ENCODE assay signal across 13 cellular contexts in the genomic region with DNA sequence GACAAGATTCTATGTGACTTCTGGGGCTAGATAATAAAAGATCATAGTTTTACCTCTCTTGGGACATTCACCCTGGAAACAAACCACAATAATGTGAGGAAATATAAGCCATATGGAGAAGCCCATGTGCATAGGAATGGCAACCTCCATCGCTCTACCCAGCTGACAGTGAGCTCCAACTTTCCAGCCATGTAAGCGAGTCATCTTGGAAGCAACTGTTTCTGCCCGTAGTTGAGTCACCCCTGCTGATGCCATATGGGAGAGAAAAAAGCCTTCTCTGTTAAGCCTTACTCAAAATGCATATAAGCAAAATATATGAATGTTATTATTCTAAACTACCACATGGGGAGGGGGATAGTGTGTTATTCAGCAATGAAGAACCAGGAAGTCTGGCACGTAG. TPM values are rescaled to one million over a fixed set of nuclear protein-coding genes. Genes with fewer than 3 reads are reported as not detected.
A peak's percentile ranks its signal among the peaks of the same experiment; 100 is the strongest.
DNase-seq lines count a peak whose midpoint lies in the region; ATAC-seq and TF ChIP-seq lines count a peak whose summit lies in the region.
"Had no signal": no experiment of that assay in that cellular context is flagged by ENCODE, and none has a peak within 500 bp of the region (broad histone marks: within the 10 kb centered on the region; RNA-seq: fewer than 3 reads in every experiment).

No MANE protein-coding gene starts in this region.

- peaks cover under 1% of the 10 kb centered on the region for H3K27me3 Mint-ChIP-seq in T-helper 1 cell treated with Interleukin-12 subunit alpha and Interleukin-12 subunit beta and Interleukin-4 antibody, amounts not matched to agents 30 μg/mL and 1 μg/mL, for 36 hours (ENCODE audit: low read depth)
- H3K27me3 Mint-ChIP-seq: progenitor cell of endocrine pancreas had no signal

- no peak for ATAC-seq in GM21723 (IDR thresholded peaks at IDR 0.05; ENCODE audit: unreplicated experiment)
- ATAC-seq: GM12878 had no signal

- no peaks in the 10 kb centered on the region for H3K36me3 ChIP-seq in suprapubic skin
- H3K36me3 ChIP-seq: thoracic aorta had no signal

- no peaks in the 10 kb centered on the region for H3K9me3 ChIP-seq in suprapubic skin
- H3K9me3 ChIP-seq: thoracic aorta had no signal

- no peaks in the 10 kb centered on the region for H3K36me3 Mint-ChIP-seq in T-helper 1 cell treated with Interleukin-12 subunit alpha and Interleukin-12 subunit beta and Interleukin-4 antibody, amounts not matched to agents 30 μg/mL and 1 μg/mL, for 36 hours (ENCODE audit: low read depth)
- H3K36me3 Mint-ChIP-seq: mesothelial cell of epicardium had no signal

- no peak for TF ChIP-seq CTCF in AG09319 (IDR thresholded peaks at IDR 0.05; ENCODE audit: low read depth, low read length)
- TF ChIP-seq CTCF in suprapubic skin (IDR thresholded peaks at IDR 0.05): no peak

- no peaks in the 10 kb centered on the region for H3K9me3 Mint-ChIP-seq in T-helper 1 cell treated with Interleukin-12 subunit alpha and Interleukin-12 subunit beta and Interleukin-4 antibody, amounts not matched to agents 30 μg/mL and 1 μg/mL, for 36 hours
- H3K9me3 Mint-ChIP-seq: mesothelial cell of epicardium had no signal

- TF ChIP-seq EP300 in suprapubic skin (IDR thresholded peaks at IDR 0.05): no peak

- H3K27ac ChIP-seq in suprapubic skin: no peak overlapping the region
- H3K27ac ChIP-seq: thoracic aorta had no signal

- H3K4me1 ChIP-seq in suprapubic skin: peaks cover 11% of the 10 kb centered on the region

- no peak for TF ChIP-seq POLR2A in suprapubic skin (IDR thresholded peaks at IDR 0.05)

- peak overlapping the region; percentile 19 for H3K27ac Mint-ChIP-seq in T-helper 1 cell treated with Interleukin-12 subunit alpha and Interleukin-12 subunit beta and Interleukin-4 antibody, amounts not matched to agents 30 μg/mL and 1 μg/mL, for 36 hours
- H3K27ac Mint-ChIP-seq: mesothelial cell of epicardium, progenitor cell of endocrine pancreas had no signal

- H3K4me3 ChIP-seq in suprapubic skin: no peak overlapping the region
- H3K4me3 ChIP-seq: GM12878, thoracic aorta had no signal

- no peaks in the 10 kb centered on the region for H3K27me3 ChIP-seq in suprapubic skin

- peaks cover 27% of the 10 kb centered on the region for H3K4me1 Mint-ChIP-seq in T-helper 1 cell treated with Interleukin-12 subunit alpha and Interleukin-12 subunit beta and Interleukin-4 antibody, amounts not matched to agents 30 μg/mL and 1 μg/mL, for 36 hours (ENCODE audit: low read depth)

- peak; percentile 27 for DNase-seq in AG09319 (ENCODE audit: extremely low read depth, low read depth)
- DNase-seq in HCEC 1CT: peak; percentile 65
- peak; percentile 73 for DNase-seq in fibroblast of the conjunctiva (ENCODE audit: low read depth)
- no peak for DNase-seq in suprapubic skin (ENCODE audit: low spot score in 2 of 2)
- DNase-seq in HuH-7 (ENCODE audit: low spot score): no peak
- DNase-seq in GOT3 (lab: John Stamatoyannopoulos, UW): no peak
- DNase-seq: NCI-H187 treated with DMSO at 0.1 percent for 48 hours had no signal

- H3K4me3 Mint-ChIP-seq in T-helper 1 cell treated with Interleukin-12 subunit alpha and Interleukin-12 subunit beta and Interleukin-4 antibody, amounts not matched to agents 30 μg/mL and 1 μg/mL, for 36 hours: no peak overlapping the region
- H3K4me3 Mint-ChIP-seq: mesothelial cell of epicardium had no signal

- 31% methylated on average over 4 of the region's 4 CpGs for WGBS in suprapubic skin

RNA-seq across cellular contexts. Expression of a gene that starts 31.4 kb away (rescaled TPM):
- 10 to 100 TPM; 56.6 to 88.2 (median 66.7) TPM for total RNA-seq in suprapubic skin

Comparison
In these comparisons a context has a peak if more than half of its experiments do, and no peak if none do; other contexts are left out.
1. DNase-seq: peak in AG09319 (single experiment), HCEC 1CT (single experiment) and fibroblast of the conjunctiva (single experiment); none in suprapubic skin (0 of 2), HuH-7 (single experiment) and GOT3 (single experiment).